In genomic region chr11:65381721-65382035, GRCh38 we compare ENCODE assay signal across 1 cellular context.
TF ChIP-seq lines count a peak whose summit lies in the region.

No MANE protein-coding gene starts in this region.

TF ChIP-seq in IMR-90, 13 proteins besides CTCF, POLR2A, EP300 and RAD21:
- no peak for TF ChIP-seq ELK1 (IDR thresholded peaks at IDR 0.05; ENCODE audit: borderline replicate concordance, low read depth, low read length)
- TF ChIP-seq RCOR1 (IDR thresholded peaks at IDR 0.05; ENCODE audit: insufficient replicate concordance, low read length) = no peak
- TF ChIP-seq RFX5 (IDR thresholded peaks at IDR 0.05; ENCODE audit: low read depth, low read length) = no peak
- TF ChIP-seq CEBPB (IDR thresholded peaks at IDR 0.05; ENCODE audit: low read depth, low read length) = no peak
- no peak for TF ChIP-seq BHLHE40 (IDR thresholded peaks at IDR 0.05; ENCODE audit: low read depth, low read length)
- TF ChIP-seq FOS (IDR thresholded peaks at IDR 0.05; ENCODE audit: low read depth, low read length) = no peak
- TF ChIP-seq SMC3 (IDR thresholded peaks at IDR 0.05; ENCODE audit: low read depth, low read length) = no peak
- no peak for TF ChIP-seq NFE2L2 (IDR thresholded peaks at IDR 0.05; ENCODE audit: low read depth, low read length)
- TF ChIP-seq USF2 (IDR thresholded peaks at IDR 0.05; ENCODE audit: low read depth, low read length) = no peak
- TF ChIP-seq MAZ (IDR thresholded peaks at IDR 0.05; ENCODE audit: borderline replicate concordance, low read depth, low read length) = no peak
- TF ChIP-seq MAFK (IDR thresholded peaks at IDR 0.05; ENCODE audit: low read depth, low read length) = no peak
- no peak for TF ChIP-seq CHD1 (IDR thresholded peaks at IDR 0.05; ENCODE audit: low read depth, low read length)
- no peak for TF ChIP-seq MXI1 (IDR thresholded peaks at IDR 0.05; ENCODE audit: borderline replicate concordance, low read depth, low read length)
